14 cellular contexts compared by ENCODE assay signal in the genomic region with DNA sequence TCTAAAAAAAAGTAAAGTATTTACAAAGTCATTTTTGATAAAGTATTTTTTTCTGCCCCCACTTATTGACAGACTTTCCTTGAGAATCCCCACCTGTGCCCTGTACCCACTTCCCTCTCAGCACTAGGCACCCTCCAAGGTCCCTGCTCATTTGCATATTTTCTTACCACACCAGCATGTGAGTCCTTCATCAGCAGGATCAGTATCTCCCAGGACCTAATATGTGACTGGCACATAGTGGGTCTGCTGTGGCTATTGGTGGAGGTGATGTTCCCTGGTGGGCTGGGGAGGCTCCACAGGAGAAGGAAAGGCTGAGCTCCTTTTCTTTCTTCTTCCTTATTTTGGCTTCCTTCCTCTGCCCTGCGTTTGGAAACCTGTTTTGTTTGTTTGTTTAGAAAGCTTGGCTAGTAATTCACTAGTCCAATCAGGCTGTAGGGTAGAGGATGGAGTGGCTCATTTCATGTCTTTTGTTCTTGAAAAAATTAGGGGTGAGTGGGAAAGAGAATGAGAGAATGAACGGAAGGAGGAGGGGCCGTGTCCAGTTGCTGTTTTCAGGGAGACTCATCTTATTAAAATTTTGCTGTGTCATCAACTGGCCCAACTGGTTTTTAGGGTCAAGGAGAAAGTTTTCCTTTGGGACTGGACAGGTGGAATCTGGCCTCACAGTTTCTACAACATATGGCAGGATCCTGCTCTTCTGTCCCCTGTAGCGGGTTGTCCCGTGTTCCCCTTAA. TPM values are rescaled to one million over a fixed set of nuclear protein-coding genes. Genes with fewer than 3 reads are reported as not detected.
A peak's percentile ranks its signal among the peaks of the same experiment; 100 is the strongest.
DNase-seq lines count a peak whose midpoint lies in the region; ATAC-seq and TF ChIP-seq lines count a peak whose summit lies in the region.
"Had no signal": no experiment of that assay in that cellular context is flagged by ENCODE, and none has a peak within 500 bp of the region (broad histone marks: within the 10 kb centered on the region; RNA-seq: fewer than 3 reads in every experiment).

No MANE protein-coding gene starts in this region.

- H3K27me3 ChIP-seq in PC-3 (ENCODE audit: low read length) (no peaks in the 10 kb centered on the region), foreskin keratinocyte (no peaks in the 10 kb centered on the region)
- H3K27me3 ChIP-seq: BE2C, brain microvascular endothelial cell, vagina had no signal

- CTCF ChIA-PET in PC-3 (lab: Charles Lee): interaction anchor here (1.2 to 1.6 kb wide), 2 partner anchors 54 to 67 kb away, joined by 3 to 5 read pairs; no protein-coding TSS in a partner anchor

- H3K9me3 ChIP-seq in PC-3 (ENCODE audit: low read length): no peaks in the 10 kb centered on the region
- H3K9me3 ChIP-seq: BE2C, vagina had no signal

- no peaks in the 10 kb centered on the region for H3K9me2 ChIP-seq in PC-3 (replicated peaks; ENCODE audit: low read length)

- H3K4me1 ChIP-seq in PC-3 (ENCODE audit: insufficient read depth, low read length): peaks cover 27% of the 10 kb centered on the region
- no peaks in the 10 kb centered on the region for H3K4me1 ChIP-seq in foreskin keratinocyte
- H3K4me1 ChIP-seq: BE2C had no signal

- peaks cover 17% of the 10 kb centered on the region for H3K79me2 ChIP-seq in PC-3 (ENCODE audit: low read length)

- peak overlapping the region; percentile 53 for H3K4me3 ChIP-seq in PC-3 (ENCODE audit: low read length)
- H3K4me3 ChIP-seq: vagina had no signal

- peak; percentile 36 for DNase-seq in ELR (ENCODE audit: low read depth)
- DNase-seq in PC-3: peak; percentile 97
- peak in 1 of 2 donors; percentile 77 for DNase-seq in foreskin keratinocyte
- DNase-seq in DMS 273 (lab: John Stamatoyannopoulos, UW; ENCODE audit: unreplicated experiment): no peak
- DNase-seq in cerebellar nuclear complex (lab: John Stamatoyannopoulos, UW): no peak
- DNase-seq: activated CD4-positive, CD25-positive, alpha-beta regulatory T cell treated with anti-CD3 and anti-CD28 coated beads, Interleukin-2, amount 50 U/mL, for 72 hours; BE2C; brain microvascular endothelial cell; MV-4-11; naive thymus-derived CD4-positive, alpha-beta T cell had no signal

- BruUV-seq in PC-3 (replicated peaks; lab: Mats Ljungman, UMichigan): no TSS peak

- intact Hi-C loops in PC-3 (cut with micrococcal nuclease): loop anchor here (5.0 kb wide), 1 partner anchor 174 kb away; no protein-coding TSS in a partner anchor

- POLR2A ChIA-PET in PC-3 (lab: Charles Lee; ENCODE audit: unreplicated experiment): interaction anchor here (0.6 kb wide), 1 partner anchor 672 kb away, joined by 5 read pairs; no protein-coding TSS in a partner anchor

- H3K27ac ChIP-seq in 22Rv1 (peak overlapping the region; percentile 17; the same call in 1 of the 2 replicates), PC-3 (ENCODE audit: low read length) (peak overlapping the region; percentile 84), foreskin keratinocyte (no peak overlapping the region)
- H3K27ac ChIP-seq: brain microvascular endothelial cell, vagina had no signal

- no peaks in the 10 kb centered on the region for H4K20me1 ChIP-seq in PC-3 (ENCODE audit: low read length)

- H3K4me2 ChIP-seq in PC-3 (ENCODE audit: low read length): peak overlapping the region; percentile 82

- H3F3A ChIP-seq in PC-3 (ENCODE audit: low read length, unreplicated experiment): no peaks in the 10 kb centered on the region

- peak overlapping the region; percentile 44 for H2AFZ ChIP-seq in PC-3 (ENCODE audit: low read length)

- H3K36me3 ChIP-seq in PC-3 (ENCODE audit: low read depth, low read length): no peaks in the 10 kb centered on the region
- H3K36me3 ChIP-seq: BE2C, brain microvascular endothelial cell, vagina had no signal

- peak overlapping the region; percentile 46 for H3K9ac ChIP-seq in PC-3 (ENCODE audit: low read length)

- TF ChIP-seq CTCF in 22Rv1 (IDR thresholded peaks at IDR 0.05): no peak
- TF ChIP-seq CTCF in PC-3 (conservative IDR thresholded peaks at IDR 0.05; ENCODE audit: low read depth, low read length): no peak
- TF ChIP-seq CTCF in foreskin keratinocyte (conservative IDR thresholded peaks at IDR 0.05): no peak

- peak; percentile 5; the same call in 1 of the 2 replicates for ATAC-seq in PC-3
- peak; percentile 32 for ATAC-seq in foreskin keratinocyte
- ATAC-seq in HG02763 (IDR thresholded peaks at IDR 0.05; ENCODE audit: unreplicated experiment): no peak
- ATAC-seq in HG03460 (IDR thresholded peaks at IDR 0.05; ENCODE audit: unreplicated experiment): no peak
- ATAC-seq: naive thymus-derived CD4-positive, alpha-beta T cell had no signal

RNA-seq across cellular contexts. Expression of a gene that starts 2.8 kb away (rescaled TPM):
- total RNA-seq in PC-3 (2014; rRNA removed): 8.2 and 10.5 TPM in 2 replicates
- total RNA-seq in foreskin keratinocyte: 7.7 and 11.4 TPM in 2 replicates
- polyA plus RNA-seq in foreskin keratinocyte: 5.3 and 6.2 TPM in 2 replicates

Comparison
In these comparisons a context has a peak if more than half of its experiments do, and no peak if none do; other contexts are left out.
1. DNase-seq: peak in ELR (single experiment) and PC-3 (single experiment); none in DMS 273 (single experiment) and cerebellar nuclear complex (0 of 2).
2. ATAC-seq: peak in PC-3 (single experiment) and foreskin keratinocyte (single experiment); none in HG02763 (single experiment) and HG03460 (single experiment).